Comparison of ENCODE assay signal across 24 cellular contexts in genomic region chr20:24657878-24658620, GRCh38.
"Had no signal": no experiment of that assay in that cellular context is flagged by ENCODE, and none has a peak within 500 bp of the region (broad histone marks: within the 10 kb centered on the region; RNA-seq: fewer than 3 reads in every experiment).

No MANE protein-coding gene starts in this region.

- H3K9me3 ChIP-seq: gastrocnemius medialis, left lung, prostate gland, right atrium auricular region, testis, upper lobe of left lung had no signal

- H3K4me3 ChIP-seq: gastrocnemius medialis, left lung, prostate gland, right atrium auricular region, skin epidermis, testis, upper lobe of left lung had no signal

- FAIRE-seq: kidney, TTC549 had no signal

- H3K27ac ChIP-seq: gastrocnemius medialis, left lung, right atrium auricular region, skin epidermis, testis, upper lobe of left lung had no signal

- ATAC-seq: activated CD4-positive, alpha-beta T cell treated with anti-CD3 and anti-CD28 coated beads for 36 hours; activated CD8-positive, alpha-beta memory T cell treated with anti-CD3 and anti-CD28 coated beads, Interleukin-2, amount 10 ng/mL, durations not matched to agents 7 days and 5 days; activated T-helper 17 cell treated with anti-CD3 and anti-CD28 coated beads, Interleukin-2, amount 50 U/mL, for 72 hours; gastrocnemius medialis; left lung; WTC11 had no signal

- H3K27me3 ChIP-seq: right atrium auricular region, testis, upper lobe of left lung had no signal

- H3K4me1 ChIP-seq: left lung, testis, upper lobe of left lung had no signal

- H3K36me3 ChIP-seq: gastrocnemius medialis, left lung, prostate gland, right atrium auricular region, upper lobe of left lung had no signal

- DNase-seq: activated CD4-positive, alpha-beta memory T cell treated with anti-CD3 and anti-CD28 coated beads for 36 hours; activated CD4-positive, alpha-beta T cell treated with anti-CD3 and anti-CD28 coated beads for 36 hours; activated CD8-positive, alpha-beta memory T cell treated with anti-CD3 and anti-CD28 coated beads, Interleukin-2, amount 10 ng/mL, durations not matched to agents 7 days and 5 days; activated naive CD4-positive, alpha-beta T cell; activated naive CD8-positive, alpha-beta T cell treated with anti-CD3 and anti-CD28 coated beads for 36 hours; amniotic stem cell; cortex of kidney; effector CD4-positive, alpha-beta T cell; gastrocnemius medialis; left lung; mammary epithelial cell; occipital lobe; stimulated activated CD4-positive, alpha-beta T cell treated with anti-CD3 and anti-CD28 coated beads, Interleukin-15, amount 100 ng/mL, for 24 hours; stimulated activated CD4-positive, alpha-beta T cell treated with anti-CD3 and anti-CD28 coated beads, Interleukin-4, amount 100 ng/mL, for 1 hour; SW 1271; upper lobe of left lung had no signal
